18 cellular contexts compared by ENCODE assay signal in the genomic region with DNA sequence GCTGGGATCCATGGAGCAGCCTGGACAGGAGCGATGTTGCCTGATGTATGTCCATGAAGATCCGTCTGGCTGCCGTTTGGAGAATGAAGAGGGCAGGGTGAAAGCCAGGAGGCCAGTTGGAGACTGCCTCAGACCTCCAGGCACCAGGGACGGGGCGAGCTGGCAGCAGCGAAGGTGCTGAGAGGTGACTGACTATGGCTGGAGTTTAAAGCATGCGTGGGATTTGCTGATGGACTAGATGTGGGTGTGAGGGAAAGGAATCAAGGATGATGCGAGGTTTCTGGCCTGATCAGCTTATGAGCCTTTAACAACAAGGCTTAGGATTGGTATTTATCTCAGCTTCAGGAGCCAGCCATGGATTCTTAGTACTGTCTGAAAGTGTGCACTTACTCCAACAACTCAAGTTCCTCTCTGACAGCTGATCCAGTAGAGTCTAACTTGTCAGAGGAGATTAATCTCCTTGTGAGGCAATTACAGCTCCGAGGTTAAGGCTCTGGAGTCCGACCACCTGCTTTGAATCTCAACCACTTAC. TPM values are rescaled to one million over a fixed set of nuclear protein-coding genes. Genes with fewer than 3 reads are reported as not detected.
A peak's percentile ranks its signal among the peaks of the same experiment; 100 is the strongest.
DNase-seq lines count a peak whose midpoint lies in the region; TF ChIP-seq lines count a peak whose summit lies in the region.
"Had no signal": no experiment of that assay in that cellular context is flagged by ENCODE, and none has a peak within 500 bp of the region (broad histone marks: within the 10 kb centered on the region; RNA-seq: fewer than 3 reads in every experiment).

No MANE protein-coding gene starts in this region.

- no peak overlapping the region for H3K27ac ChIP-seq in SJCRH30
- H3K27ac ChIP-seq: 22Rv1, BLaER1 had no signal

- DNase-seq in NCI-H82 (lab: John Stamatoyannopoulos, UW), result peak; percentile 18
- no peak for DNase-seq in NCI-H82 treated with DMSO at 0.1 percent for 48 hours (lab: John Stamatoyannopoulos, UW; ENCODE audit: unreplicated experiment)
- peak; percentile 4 for DNase-seq in AG08396 (ENCODE audit: low spot score)
- DNase-seq in activated T-helper 1 cell treated with anti-CD3 and anti-CD28 coated beads, Interleukin-12 subunit alpha, Interleukin-12 subunit beta, Interleukin-2, Interleukin-4 antibody, amounts not matched to agents 30 ng/mL and 10 ng/mL and 1 ng/mL, durations not matched to agents 14 hours and 24 hours and 36 hours (ENCODE audit: low spot score), result no peak
- no peak for DNase-seq in nephron progenitor cell
- no peak for DNase-seq in SJCRH30
- no peak for DNase-seq in NCI-H748 (lab: John Stamatoyannopoulos, UW; ENCODE audit: unreplicated experiment)
- no peak for DNase-seq in medulla oblongata (ENCODE audit: extremely low spot score)
- DNase-seq: CD8-positive, alpha-beta memory T cell; DMS 273 treated with DMSO at 0.1 percent for 48 hours; GOT3; MV-4-11; NCI-H1436; NCI-H2081; PC-3 had no signal

- no peaks in the 10 kb centered on the region for H3K27me3 Mint-ChIP-seq in activated T-helper 1 cell treated with anti-CD3 and anti-CD28 coated beads, Interleukin-12 subunit alpha, Interleukin-12 subunit beta, Interleukin-2, Interleukin-4 antibody, amounts not matched to agents 30 ng/mL and 10 ng/mL and 1 ng/mL, durations not matched to agents 14 hours and 24 hours and 36 hours (ENCODE audit: insufficient read depth)
- no peaks in the 10 kb centered on the region for H3K27me3 Mint-ChIP-seq in nephron progenitor cell (ENCODE audit: low read depth, poor library complexity)
- H3K27me3 Mint-ChIP-seq: CD8-positive, alpha-beta memory T cell; IgD-negative memory B cell had no signal

- no peaks in the 10 kb centered on the region for H3K9me3 Mint-ChIP-seq in activated T-helper 1 cell treated with anti-CD3 and anti-CD28 coated beads, Interleukin-12 subunit alpha, Interleukin-12 subunit beta, Interleukin-2, Interleukin-4 antibody, amounts not matched to agents 30 ng/mL and 10 ng/mL and 1 ng/mL, durations not matched to agents 14 hours and 24 hours and 36 hours
- no peaks in the 10 kb centered on the region for H3K9me3 Mint-ChIP-seq in nephron progenitor cell
- H3K9me3 Mint-ChIP-seq: CD8-positive, alpha-beta memory T cell; IgD-negative memory B cell had no signal

- H3K27ac Mint-ChIP-seq in activated T-helper 1 cell treated with anti-CD3 and anti-CD28 coated beads, Interleukin-12 subunit alpha, Interleukin-12 subunit beta, Interleukin-2, Interleukin-4 antibody, amounts not matched to agents 30 ng/mL and 10 ng/mL and 1 ng/mL, durations not matched to agents 14 hours and 24 hours and 36 hours, result peak overlapping the region; percentile 40
- peak overlapping the region; percentile 94 for H3K27ac Mint-ChIP-seq in nephron progenitor cell

- H3K36me3 ChIP-seq in SJCRH30, result peaks cover 94% of the 10 kb centered on the region

- TF ChIP-seq CTCF in nephron progenitor cell (IDR thresholded peaks at IDR 0.05), result no peak

- H3K36me3 Mint-ChIP-seq in activated T-helper 1 cell treated with anti-CD3 and anti-CD28 coated beads, Interleukin-12 subunit alpha, Interleukin-12 subunit beta, Interleukin-2, Interleukin-4 antibody, amounts not matched to agents 30 ng/mL and 10 ng/mL and 1 ng/mL, durations not matched to agents 14 hours and 24 hours and 36 hours (ENCODE audit: low read depth), result peaks cover 80% of the 10 kb centered on the region
- H3K36me3 Mint-ChIP-seq in nephron progenitor cell (ENCODE audit: low read depth), result peaks cover 99% of the 10 kb centered on the region

- no peak overlapping the region for H3K4me3 ChIP-seq in SJCRH30
- H3K4me3 ChIP-seq: BLaER1 had no signal

- H3K4me1 Mint-ChIP-seq in activated T-helper 1 cell treated with anti-CD3 and anti-CD28 coated beads, Interleukin-12 subunit alpha, Interleukin-12 subunit beta, Interleukin-2, Interleukin-4 antibody, amounts not matched to agents 30 ng/mL and 10 ng/mL and 1 ng/mL, durations not matched to agents 14 hours and 24 hours and 36 hours (ENCODE audit: low read depth), result no peaks in the 10 kb centered on the region
- H3K4me1 Mint-ChIP-seq in nephron progenitor cell, result no peaks in the 10 kb centered on the region
- H3K4me1 Mint-ChIP-seq: CD8-positive, alpha-beta memory T cell had no signal

- H3K27me3 ChIP-seq in SJCRH30, result no peaks in the 10 kb centered on the region
- H3K27me3 ChIP-seq: BLaER1 had no signal

- intact Hi-C loops in activated T-helper 1 cell treated with anti-CD3 and anti-CD28 coated beads, Interleukin-12 subunit alpha, Interleukin-12 subunit beta, Interleukin-2, Interleukin-4 antibody, amounts not matched to agents 30 ng/mL and 10 ng/mL and 1 ng/mL, durations not matched to agents 14 hours and 24 hours and 36 hours (cut with micrococcal nuclease), result no loop called here

- H3K4me1 ChIP-seq in SJCRH30, result peaks cover 1% of the 10 kb centered on the region; the same call in 1 of the 2 replicates
- H3K4me1 ChIP-seq: BLaER1 had no signal

- no peak overlapping the region for H3K4me3 Mint-ChIP-seq in activated T-helper 1 cell treated with anti-CD3 and anti-CD28 coated beads, Interleukin-12 subunit alpha, Interleukin-12 subunit beta, Interleukin-2, Interleukin-4 antibody, amounts not matched to agents 30 ng/mL and 10 ng/mL and 1 ng/mL, durations not matched to agents 14 hours and 24 hours and 36 hours
- H3K4me3 Mint-ChIP-seq in nephron progenitor cell, result no peak overlapping the region
- H3K4me3 Mint-ChIP-seq: CD8-positive, alpha-beta memory T cell; IgD-negative memory B cell had no signal

- H3K9me3 ChIP-seq in SJCRH30 (replicated peaks), result no peaks in the 10 kb centered on the region
- H3K9me3 ChIP-seq: BLaER1 had no signal

RNA-seq across cellular contexts. Expression of a gene that starts 49.4 kb away (rescaled TPM):
- 241 and 254 TPM in 2 replicates for total RNA-seq in activated T-helper 1 cell treated with anti-CD3 and anti-CD28 coated beads, Interleukin-12 subunit alpha, Interleukin-12 subunit beta, Interleukin-2, Interleukin-4 antibody, amounts not matched to agents 30 ng/mL and 10 ng/mL and 1 ng/mL, durations not matched to agents 14 hours and 24 hours and 36 hours
- total RNA-seq in SJCRH30 (2014; rRNA removed; shearing (Covaris generic)), result 279 and 298 TPM in 2 replicates

Comparison
In these comparisons a context has a peak if more than half of its experiments do, and no peak if none do; other contexts are left out.
1. DNase-seq: peak in NCI-H82 (single experiment) and AG08396 (single experiment); none in NCI-H82 treated with DMSO at 0.1 percent for 48 hours (single experiment), activated T-helper 1 cell treated with anti-CD3 and anti-CD28 coated beads, Interleukin-12 subunit alpha, Interleukin-12 subunit beta, Interleukin-2, Interleukin-4 antibody, amounts not matched to agents 30 ng/mL and 10 ng/mL and 1 ng/mL, durations not matched to agents 14 hours and 24 hours and 36 hours (single experiment), nephron progenitor cell (single experiment), SJCRH30 (0 of 2), NCI-H748 (single experiment) and medulla oblongata (single experiment).